ENCODE assay signal across 9 cellular contexts in the genomic region with DNA sequence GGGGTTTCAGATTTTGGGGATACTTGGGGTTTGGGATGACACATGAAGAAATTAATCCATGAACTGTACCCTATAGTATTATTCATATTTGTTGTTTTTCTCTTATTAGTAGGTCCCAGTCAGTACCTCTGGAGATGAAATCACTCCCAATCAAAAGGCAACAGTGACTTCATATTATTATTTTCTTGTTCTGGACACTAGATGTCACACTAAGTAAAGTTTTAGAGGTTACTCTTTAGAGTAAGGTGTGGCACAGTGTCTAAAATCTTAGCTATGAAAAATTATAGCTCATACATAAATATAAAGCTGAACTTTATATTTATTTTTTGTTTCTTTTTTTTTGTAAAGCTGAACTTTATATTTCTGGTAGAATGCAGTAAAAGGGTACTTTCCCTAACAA. TPM values are rescaled to one million over a fixed set of nuclear protein-coding genes. Genes with fewer than 3 reads are reported as not detected.
A peak's percentile ranks its signal among the peaks of the same experiment; 100 is the strongest.
DNase-seq lines count a peak whose midpoint lies in the region; ATAC-seq and TF ChIP-seq lines count a peak whose summit lies in the region.
"Had no signal": no experiment of that assay in that cellular context is flagged by ENCODE, and none has a peak within 500 bp of the region (broad histone marks: within the 10 kb centered on the region; RNA-seq: fewer than 3 reads in every experiment).

No MANE protein-coding gene starts in this region.

- H3K4me3 ChIP-seq in choroid plexus epithelial cell (ENCODE audit: low read depth, low read length): no peak overlapping the region
- H3K4me3 ChIP-seq in naive thymus-derived CD4-positive, alpha-beta T cell (ENCODE audit: low read length): no peak overlapping the region
- H3K4me3 ChIP-seq: HAP-1 had no signal

- no peaks in the 10 kb centered on the region for H3K36me3 ChIP-seq in naive thymus-derived CD4-positive, alpha-beta T cell (ENCODE audit: control insufficient read depth in 2 of 3, insufficient read depth in 3 of 3, low read length in 3 of 3)
- H3K36me3 ChIP-seq: HAP-1 had no signal

- H3K4me1 Mint-ChIP-seq in naive thymus-derived CD4-positive, alpha-beta T cell: peaks cover 0 to 12% (median 0%) of the 10 kb centered on the region in 7 donors

- H3K27me3 Mint-ChIP-seq in naive thymus-derived CD4-positive, alpha-beta T cell: peaks cover 0 to 9% (median 0%) of the 10 kb centered on the region in 5 donors

- H3K9me3 ChIP-seq in naive thymus-derived CD4-positive, alpha-beta T cell (ENCODE audit: control insufficient read depth in 2 of 3, low read length in 3 of 3): no peaks in the 10 kb centered on the region
- H3K9me3 ChIP-seq: HAP-1 had no signal

- H3K27me3 ChIP-seq in naive thymus-derived CD4-positive, alpha-beta T cell (ENCODE audit: control insufficient read depth in 2 of 2, insufficient read depth in 2 of 2, low read length in 2 of 2): no peaks in the 10 kb centered on the region

- intact Hi-C loops in naive thymus-derived CD4-positive, alpha-beta T cell (cut with micrococcal nuclease): loop anchor here (1.0 to 5.0 kb wide), 12 partner anchors 85 to 508 kb away; a partner anchor contains a TSS

- peak; percentile 64 for ATAC-seq in GM21825 (IDR thresholded peaks at IDR 0.05; ENCODE audit: unreplicated experiment)
- ATAC-seq in naive thymus-derived CD4-positive, alpha-beta T cell: peak; percentile 84
- no peak for ATAC-seq in GM18870 (IDR thresholded peaks at IDR 0.05; ENCODE audit: unreplicated experiment)

- POLR2A ChIA-PET in naive thymus-derived CD4-positive, alpha-beta T cell (lab: Charles Lee): interaction anchor here (0.5 to 1.5 kb wide), 7 partner anchors 126 to 296 kb away, joined by 3 to 7 read pairs (median 4); no protein-coding TSS in a partner anchor

- TF ChIP-seq CTCF in C4-2B (conservative IDR thresholded peaks at IDR 0.05): peak; percentile 42
- TF ChIP-seq CTCF in choroid plexus epithelial cell (conservative IDR thresholded peaks at IDR 0.05; ENCODE audit: low read depth, low read length): peak; percentile 14

- no peaks in the 10 kb centered on the region for H3K4me1 ChIP-seq in naive thymus-derived CD4-positive, alpha-beta T cell (ENCODE audit: control insufficient read depth in 2 of 2, insufficient read depth in 2 of 2, low read length in 2 of 2)

- H3K4me3 Mint-ChIP-seq in naive thymus-derived CD4-positive, alpha-beta T cell: no peak overlapping the region

- peak overlapping the region in 1 of 9 donors; percentile 36 for H3K27ac Mint-ChIP-seq in naive thymus-derived CD4-positive, alpha-beta T cell

- H3K36me3 Mint-ChIP-seq in naive thymus-derived CD4-positive, alpha-beta T cell: no peaks in the 10 kb centered on the region

- CTCF ChIA-PET in naive thymus-derived CD4-positive, alpha-beta T cell (lab: Charles Lee): interaction anchor here (0.6 to 4.9 kb wide), 25 partner anchors 9 to 564 kb away, joined by 3 to 87 read pairs (median 4); a partner anchor contains a TSS

- H3K9me3 Mint-ChIP-seq in naive thymus-derived CD4-positive, alpha-beta T cell: no peaks in the 10 kb centered on the region

- H3K27ac ChIP-seq in C4-2B: no peak overlapping the region
- H3K27ac ChIP-seq in naive thymus-derived CD4-positive, alpha-beta T cell (ENCODE audit: low read depth, low read length): no peak overlapping the region

- DNase-seq in NCI-H748 (lab: John Stamatoyannopoulos, UW; ENCODE audit: unreplicated experiment) (peak; percentile 27), choroid plexus epithelial cell (ENCODE audit: low read depth) (peak; percentile 41), NCI-H1436 (lab: John Stamatoyannopoulos, UW) (no peak)
- peak in 6 of 9 donors; percentile 27 to 60 (median 49) for DNase-seq in naive thymus-derived CD4-positive, alpha-beta T cell
- DNase-seq in activated CD4-positive, CD25-positive, alpha-beta regulatory T cell (lab: John Stamatoyannopoulos, UW): no peak

RNA-seq across cellular contexts. Expression of a gene that starts 35.1 kb away (rescaled TPM):
- under 1 TPM in 3 of 5 experiments, not detected in 2; 0.56 to 0.83 (median 0.64) TPM for total RNA-seq in naive thymus-derived CD4-positive, alpha-beta T cell
- not detected for polyA plus RNA-seq in naive thymus-derived CD4-positive, alpha-beta T cell

RNA-seq across cellular contexts. Expression of a gene that starts 46.1 kb away (rescaled TPM):
- total RNA-seq in naive thymus-derived CD4-positive, alpha-beta T cell: 1 to 10 TPM in 4 of 5 experiments, under 1 TPM in 1; 1.00 to 8.8 (median 1.9) TPM
- polyA plus RNA-seq in naive thymus-derived CD4-positive, alpha-beta T cell: not detected

Comparison
In these comparisons a context has a peak if more than half of its experiments do, and no peak if none do; other contexts are left out.
1. DNase-seq: peak in NCI-H748 (single experiment), choroid plexus epithelial cell (single experiment) and naive thymus-derived CD4-positive, alpha-beta T cell (6 of 9); none in NCI-H1436 (single experiment) and activated CD4-positive, CD25-positive, alpha-beta regulatory T cell (0 of 4).